Comparison of ENCODE assay signal across 8 cellular contexts in genomic region chr2:27071990-27072830, GRCh38. TPM values are rescaled to one million over a fixed set of nuclear protein-coding genes. Genes with fewer than 3 reads are reported as not detected.
DNase-seq lines count a peak whose midpoint lies in the region; ATAC-seq, FAIRE-seq and TF ChIP-seq lines count a peak whose summit lies in the region.

No MANE protein-coding gene starts in this region.

- H3K27ac ChIP-seq in ascending aorta (peak overlapping the region; percentile 89 to 97), iPS-20b (ENCODE audit: low read length) (peak overlapping the region; percentile 85), small intestine (ENCODE audit: low read depth in 1 of 2, low read length in 1 of 2) (peak overlapping the region; percentile 12 to 94)

- DNase-seq in BJ (ENCODE audit: low read depth) (no peak), Kasumi-1 (lab: John Stamatoyannopoulos, UW) (peak; percentile 15 to 63), ascending aorta (ENCODE audit: low spot score in 2 of 2) (peak in 1 of 2 donors; percentile 88), small intestine (no peak), cortex of kidney (lab: John Stamatoyannopoulos, UW) (no peak), NCI-H526 (lab: John Stamatoyannopoulos, UW) (no peak)

- POLR2A ChIA-PET in BJ (lab: Charles Lee): no interaction called here

- CTCF ChIA-PET in BJ (lab: Yijun Ruan, JAX): interaction anchor here (1.0 to 1.9 kb wide), 7 partner anchors 9 to 208 kb away, joined by 3 to 14 read pairs (median 4); no protein-coding TSS in a partner anchor

- intact Hi-C loops in ascending aorta (cut with DNase I): loop anchor here (1.0 to 10.0 kb wide), 5 partner anchors 9 to 307 kb away; partner anchors contain the start of genes KHK, SLC35F6 and TMEM214

- no peaks in the 10 kb centered on the region for H3K9me3 ChIP-seq in ascending aorta
- no peaks in the 10 kb centered on the region for H3K9me3 ChIP-seq in iPS-20b (ENCODE audit: insufficient read depth, low read depth, low read length)
- no peaks in the 10 kb centered on the region for H3K9me3 ChIP-seq in small intestine (ENCODE audit: control insufficient read depth, low read depth)

- H3K4me1 ChIP-seq in ascending aorta: peaks cover 11 to 50% of the 10 kb centered on the region in 2 donors
- peaks cover 7% of the 10 kb centered on the region; the same call in 1 of the 2 replicates for H3K4me1 ChIP-seq in iPS-20b (ENCODE audit: insufficient read depth, low read length)
- H3K4me1 ChIP-seq in small intestine (ENCODE audit: control insufficient read depth in 2 of 2, insufficient read depth in 1 of 2, low read depth in 1 of 2, low read length in 1 of 2): peaks cover 4 to 7% of the 10 kb centered on the region in 2 donors

- peak overlapping the region; percentile 92; the same call in 1 of the 2 replicates for H3K9ac ChIP-seq in iPS-20b (ENCODE audit: low read depth, low read length)

- H3K36me3 ChIP-seq in BJ (ENCODE audit: control insufficient read depth, insufficient read depth, low read length) (peaks cover 14% of the 10 kb centered on the region), ascending aorta (peaks cover 0 to 23% of the 10 kb centered on the region in 2 donors), iPS-20b (ENCODE audit: insufficient read depth, low read depth, low read length) (peaks cover 32% of the 10 kb centered on the region), small intestine (ENCODE audit: control insufficient read depth in 2 of 2, insufficient read depth in 2 of 2, low read length in 2 of 2) (peaks cover 0 to 5% of the 10 kb centered on the region in 2 donors)

- H3K4me3 ChIP-seq in BJ (ENCODE audit: low read depth, low read length) (peak overlapping the region; percentile 58), ascending aorta (peak overlapping the region; percentile 81 to 91), iPS-20b (ENCODE audit: low read length) (peak overlapping the region; percentile 99), small intestine (ENCODE audit: low read depth in 1 of 2, low read length in 2 of 2) (peak overlapping the region; percentile 52 to 78)

- peak; percentile 27 for ATAC-seq in GM19438 (IDR thresholded peaks at IDR 0.05; ENCODE audit: low read depth, unreplicated experiment)

- H3K27me3 ChIP-seq in BJ (ENCODE audit: control insufficient read depth, insufficient read depth, low read length): no peaks in the 10 kb centered on the region
- no peaks in the 10 kb centered on the region for H3K27me3 ChIP-seq in ascending aorta
- H3K27me3 ChIP-seq in iPS-20b (ENCODE audit: insufficient read depth, low read length): no peaks in the 10 kb centered on the region
- H3K27me3 ChIP-seq in small intestine (ENCODE audit: control insufficient read depth in 2 of 2, insufficient read depth in 2 of 2, low read length in 2 of 2): no peaks in the 10 kb centered on the region

- no peak for TF ChIP-seq CTCF in BJ (IDR thresholded peaks at IDR 0.05; ENCODE audit: insufficient read depth, low read depth, low read length)
- TF ChIP-seq CTCF in ascending aorta (IDR thresholded peaks at IDR 0.05): no peak

- WGBS in small intestine, 3 donors: 8 to 18% (median 13%) methylated on average over 28 to 34 of the region's 34 CpGs

- no peak for FAIRE-seq in small intestine (lab: Jason Lieb, UNC)

RNA-seq across cellular contexts. Expression of gene OST4, which starts 0.8 kb away (rescaled TPM):
- polyA plus RNA-seq in BJ (2011; rRNA removed) (755 and 887 TPM in 2 replicates), small intestine (100 to 1,000 TPM; 386 to 477 (median 407) TPM)
- 299 and 500 TPM in 2 replicates for polyA minus RNA-seq in BJ (2011; rRNA and poly(A)+ RNA removed)
- total RNA-seq in ascending aorta: 158 TPM

RNA-seq across cellular contexts. Expression of gene EMILIN1, which starts 6.2 kb away (rescaled TPM):
- 43.4 and 81.3 TPM in 2 replicates for polyA plus RNA-seq in BJ (2011; rRNA removed)
- polyA minus RNA-seq in BJ (2011; rRNA and poly(A)+ RNA removed): 35.4 and 46.7 TPM in 2 replicates
- total RNA-seq in ascending aorta: 301 TPM
- 10 to 100 TPM in 1 of 3 donors, 1 to 10 TPM in 1, under 1 TPM in 1; 0.67 to 23.0 (median 3.8) TPM for polyA plus RNA-seq in small intestine

RNA-seq across cellular contexts. Expression of gene KHK, which starts 14.4 kb away (rescaled TPM):
- polyA plus RNA-seq in BJ (2011; rRNA removed) (0.33 and 0.43 TPM in 2 replicates), small intestine (100 to 1,000 TPM; 225 to 643 (median 533) TPM)
- polyA minus RNA-seq in BJ (2011; rRNA and poly(A)+ RNA removed): 0.15 and 1.6 TPM in 2 replicates
- total RNA-seq in ascending aorta: 0.85 TPM

RNA-seq across cellular contexts. Expression of gene AGBL5, which starts 20.7 kb away (rescaled TPM):
- 25.9 and 32.7 TPM in 2 replicates for polyA plus RNA-seq in BJ (2011; rRNA removed)
- 20.9 and 33.1 TPM in 2 replicates for polyA minus RNA-seq in BJ (2011; rRNA and poly(A)+ RNA removed)
- 2.1 TPM for total RNA-seq in ascending aorta
- polyA plus RNA-seq in small intestine: 10 to 100 TPM in 1 of 3 donors, 1 to 10 TPM in 2; 6.0 to 11.1 (median 6.5) TPM

RNA-seq across cellular contexts. Expression of gene TMEM214, which starts 39.4 kb away (rescaled TPM):
- 145 and 235 TPM in 2 replicates for polyA plus RNA-seq in BJ (2011; rRNA removed)
- polyA minus RNA-seq in BJ (2011; rRNA and poly(A)+ RNA removed): 152 and 316 TPM in 2 replicates
- 74.1 TPM for total RNA-seq in ascending aorta
- 10 to 100 TPM; 27.5 to 50.4 (median 29.2) TPM for polyA plus RNA-seq in small intestine

Comparison
In these comparisons a context has a peak if more than half of its experiments do, and no peak if none do; other contexts are left out.
1. DNase-seq: peak in Kasumi-1 (2 of 2); none in BJ (single experiment), small intestine (single experiment), cortex of kidney (single experiment) and NCI-H526 (0 of 2).
2. RNA of gene KHK, which starts 14.4 kb away (polyA plus RNA-seq): 225 to 643 TPM in small intestine; 0.33 to 0.43 TPM in BJ; every median in the first group is over 100 times any median in the second.
3. Peak in every context shown above with its lines, with median percentiles within 50 percentile points of each other: H3K4me3 ChIP-seq and H3K27ac ChIP-seq.